Comparison of ENCODE assay signal across 1 cellular context in genomic region chr1:145281037-145281727, GRCh38.
TF ChIP-seq lines count a peak whose summit lies in the region.

No MANE protein-coding gene starts in this region.

TF ChIP-seq in HEK293, 187 proteins besides CTCF, POLR2A, EP300 and RAD21 (continued from another document and continues in another):
- peak; percentile 52; the same call in 1 of the 2 replicates for TF ChIP-seq ZNF398 (tag by site-specific recombination; IDR thresholded peaks at IDR 0.05)
- peak; percentile 88 for TF ChIP-seq ZBTB10 (tag by site-specific recombination; IDR thresholded peaks at IDR 0.05)
- peak; percentile 72 for TF ChIP-seq GLIS2 (tag by site-specific recombination; IDR thresholded peaks at IDR 0.05)
- TF ChIP-seq TRIM28 (IDR thresholded peaks at IDR 0.05; ENCODE audit: borderline replicate concordance, low read length), result peak; percentile 73; the same call in 1 of the 2 replicates
- peak; percentile 68; the same call in 1 of the 2 replicates for TF ChIP-seq YY2 (tag by site-specific recombination; IDR thresholded peaks at IDR 0.05)
- TF ChIP-seq ZNF280D (tag by site-specific recombination; IDR thresholded peaks at IDR 0.05), result 0 out of 2 replicates have a peak, but pooled peaks have one; percentile 45
- TF ChIP-seq REPIN1 (tag by site-specific recombination; IDR thresholded peaks at IDR 0.05; ENCODE audit: low read depth), result peak; percentile 47; the same call in 1 of the 2 replicates
- TF ChIP-seq OSR2 (tag by site-specific recombination; IDR thresholded peaks at IDR 0.05), result peak; percentile 91
- TF ChIP-seq ZNF629 (tag by site-specific recombination; IDR thresholded peaks at IDR 0.05), result peak; percentile 92
- peak; percentile 76 for TF ChIP-seq ZBTB8A (tag by site-specific recombination; IDR thresholded peaks at IDR 0.05)
- TF ChIP-seq BCL11A (tag by site-specific recombination; IDR thresholded peaks at IDR 0.05; ENCODE audit: low read depth), result peak; percentile 98
- peak; percentile 96 for TF ChIP-seq KLF17 (tag by site-specific recombination; IDR thresholded peaks at IDR 0.05)
- TF ChIP-seq ZSCAN30 (tag by site-specific recombination; IDR thresholded peaks at IDR 0.05), result peak; percentile 98
- TF ChIP-seq ATF2 (tag by site-specific recombination; IDR thresholded peaks at IDR 0.05; ENCODE audit: low read depth), result peak; percentile 23
- peak; percentile 98 for TF ChIP-seq PRDM10 (tag by site-specific recombination; IDR thresholded peaks at IDR 0.05)
- peak; percentile 54; the same call in 1 of the 2 replicates for TF ChIP-seq WT1 (tag by site-specific recombination; IDR thresholded peaks at IDR 0.05)
- peak; percentile 57 for TF ChIP-seq REST (tag by site-specific recombination; IDR thresholded peaks at IDR 0.05)
- peak; percentile 99 for TF ChIP-seq ZFP37 (tag by site-specific recombination; IDR thresholded peaks at IDR 0.05)
- peak; percentile 89 for TF ChIP-seq SP7 (tag by site-specific recombination; IDR thresholded peaks at IDR 0.05)
- TF ChIP-seq ZNF623 (tag by site-specific recombination; IDR thresholded peaks at IDR 0.05), result 0 out of 2 replicates have a peak, but pooled peaks have one; percentile 28
- TF ChIP-seq ZNF335 (tag by site-specific recombination; conservative IDR thresholded peaks at IDR 0.05), result peak; percentile 68
- TF ChIP-seq PRDM1 (tag by site-specific recombination; IDR thresholded peaks at IDR 0.05), result peak; percentile 97
- peak; percentile 93 for TF ChIP-seq ZBTB48 (tag by site-specific recombination; IDR thresholded peaks at IDR 0.05)
- TF ChIP-seq TCF7L2 (IDR thresholded peaks at IDR 0.05; ENCODE audit: borderline replicate concordance, low read depth, low read length), result 0 out of 2 replicates have a peak, but pooled peaks have one; percentile 28
- TF ChIP-seq BCL11B (tag by site-specific recombination; IDR thresholded peaks at IDR 0.05; ENCODE audit: low read depth), result peak; percentile 99
- peak; percentile 93 for TF ChIP-seq ZNF580 (tag by site-specific recombination; IDR thresholded peaks at IDR 0.05)
- peak; percentile 89 for TF ChIP-seq INSM2 (tag by site-specific recombination; IDR thresholded peaks at IDR 0.05)
- TF ChIP-seq KLF8 (tag by site-specific recombination; IDR thresholded peaks at IDR 0.05), result peak; percentile 97
- peak; percentile 72 for TF ChIP-seq ZNF341 (tag by site-specific recombination; IDR thresholded peaks at IDR 0.05; ENCODE audit: low read depth)
- TF ChIP-seq ZFP69B (tag by site-specific recombination; IDR thresholded peaks at IDR 0.05), result peak; percentile 82; the same call in 1 of the 2 replicates
- peak; percentile 58; the same call in 1 of the 2 replicates for TF ChIP-seq ZNF558 (tag by site-specific recombination; IDR thresholded peaks at IDR 0.05)
- peak; percentile 77 for TF ChIP-seq ZNF423 (tag by site-specific recombination; IDR thresholded peaks at IDR 0.05)
- TF ChIP-seq PRDM4 (tag by site-specific recombination; IDR thresholded peaks at IDR 0.05), result peak; percentile 83
